1 cellular context compared by ENCODE assay signal in the genomic region with DNA sequence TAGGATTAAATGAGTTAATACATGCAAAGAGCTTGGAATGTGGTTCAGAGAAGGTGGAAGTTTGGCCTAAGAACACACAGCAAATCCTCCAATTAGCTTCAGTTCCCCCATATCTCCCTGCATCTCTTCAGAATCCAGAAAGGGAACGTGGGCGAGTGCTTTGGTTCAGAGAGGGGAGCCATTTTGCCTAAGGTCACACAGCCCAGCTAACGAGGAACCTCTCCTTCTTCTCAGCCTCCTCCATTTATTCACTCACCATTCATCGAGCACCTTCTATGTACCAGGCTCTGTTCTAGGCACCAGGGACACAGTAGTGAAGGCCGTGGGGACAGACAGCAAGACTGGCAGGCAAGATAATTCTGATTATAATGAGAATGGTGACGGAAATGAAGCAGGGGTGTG.
TF ChIP-seq lines count a peak whose summit lies in the region.

No MANE protein-coding gene starts in this region.

TF ChIP-seq in HepG2, 621 proteins besides CTCF, POLR2A, EP300 and RAD21 (continued from another document and continues in another):
- TF ChIP-seq, protein P1, sequence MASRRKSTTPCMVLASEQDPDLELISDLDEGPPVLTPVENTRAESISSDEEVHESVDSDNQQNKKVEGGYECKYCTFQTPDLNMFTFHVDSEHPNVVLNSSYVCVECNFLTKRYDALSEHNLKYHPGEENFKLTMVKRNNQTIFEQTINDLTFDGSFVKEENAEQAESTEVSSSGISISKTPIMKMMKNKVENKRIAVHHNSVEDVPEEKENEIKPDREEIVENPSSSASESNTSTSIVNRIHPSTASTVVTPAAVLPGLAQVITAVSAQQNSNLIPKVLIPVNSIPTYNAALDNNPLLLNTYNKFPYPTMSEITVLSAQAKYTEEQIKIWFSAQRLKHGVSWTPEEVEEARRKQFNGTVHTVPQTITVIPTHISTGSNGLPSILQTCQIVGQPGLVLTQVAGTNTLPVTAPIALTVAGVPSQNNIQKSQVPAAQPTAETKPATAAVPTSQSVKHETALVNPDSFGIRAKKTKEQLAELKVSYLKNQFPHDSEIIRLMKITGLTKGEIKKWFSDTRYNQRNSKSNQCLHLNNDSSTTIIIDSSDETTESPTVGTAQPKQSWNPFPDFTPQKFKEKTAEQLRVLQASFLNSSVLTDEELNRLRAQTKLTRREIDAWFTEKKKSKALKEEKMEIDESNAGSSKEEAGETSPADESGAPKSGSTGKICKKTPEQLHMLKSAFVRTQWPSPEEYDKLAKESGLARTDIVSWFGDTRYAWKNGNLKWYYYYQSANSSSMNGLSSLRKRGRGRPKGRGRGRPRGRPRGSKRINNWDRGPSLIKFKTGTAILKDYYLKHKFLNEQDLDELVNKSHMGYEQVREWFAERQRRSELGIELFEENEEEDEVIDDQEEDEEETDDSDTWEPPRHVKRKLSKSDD (CRISPR knock-in tag; IDR thresholded peaks at IDR 0.05; ENCODE audit: low read depth) = 0 out of 2 replicates have a peak, but pooled peaks have one; percentile 14
- TF ChIP-seq CC2D1A (CRISPR knock-in tag; IDR thresholded peaks at IDR 0.05) = no peak
- TF ChIP-seq SRY (CRISPR knock-in tag; IDR thresholded peaks at IDR 0.05) = 0 out of 2 replicates have a peak, but pooled peaks have one; percentile 65
- 0 out of 2 replicates have a peak, but pooled peaks have one; percentile 36 for TF ChIP-seq ZNF737 (CRISPR knock-in tag; IDR thresholded peaks at IDR 0.05; ENCODE audit: borderline replicate concordance)
- no peak for TF ChIP-seq PTBP1 (IDR thresholded peaks at IDR 0.05; ENCODE audit: low read depth, low read length, poor library complexity, severe bottlenecking)
- TF ChIP-seq ZNF331 (CRISPR knock-in tag; IDR thresholded peaks at IDR 0.05) = 0 out of 2 replicates have a peak, but pooled peaks have one; percentile 19
- no peak for TF ChIP-seq KDM5B (CRISPR knock-in tag; IDR thresholded peaks at IDR 0.05; ENCODE audit: borderline replicate concordance)
- TF ChIP-seq HES4 (CRISPR knock-in tag; IDR thresholded peaks at IDR 0.05; ENCODE audit: borderline replicate concordance) = no peak
- TF ChIP-seq MATR3 (CRISPR knock-in tag; IDR thresholded peaks at IDR 0.05) = no peak
- 0 out of 2 replicates have a peak, but pooled peaks have one; percentile 8 for TF ChIP-seq ZNF605 (CRISPR knock-in tag; IDR thresholded peaks at IDR 0.05)
- TF ChIP-seq SNRNP70 (IDR thresholded peaks at IDR 0.05; ENCODE audit: low read depth, low read length) = no peak
- TF ChIP-seq, protein P2, sequence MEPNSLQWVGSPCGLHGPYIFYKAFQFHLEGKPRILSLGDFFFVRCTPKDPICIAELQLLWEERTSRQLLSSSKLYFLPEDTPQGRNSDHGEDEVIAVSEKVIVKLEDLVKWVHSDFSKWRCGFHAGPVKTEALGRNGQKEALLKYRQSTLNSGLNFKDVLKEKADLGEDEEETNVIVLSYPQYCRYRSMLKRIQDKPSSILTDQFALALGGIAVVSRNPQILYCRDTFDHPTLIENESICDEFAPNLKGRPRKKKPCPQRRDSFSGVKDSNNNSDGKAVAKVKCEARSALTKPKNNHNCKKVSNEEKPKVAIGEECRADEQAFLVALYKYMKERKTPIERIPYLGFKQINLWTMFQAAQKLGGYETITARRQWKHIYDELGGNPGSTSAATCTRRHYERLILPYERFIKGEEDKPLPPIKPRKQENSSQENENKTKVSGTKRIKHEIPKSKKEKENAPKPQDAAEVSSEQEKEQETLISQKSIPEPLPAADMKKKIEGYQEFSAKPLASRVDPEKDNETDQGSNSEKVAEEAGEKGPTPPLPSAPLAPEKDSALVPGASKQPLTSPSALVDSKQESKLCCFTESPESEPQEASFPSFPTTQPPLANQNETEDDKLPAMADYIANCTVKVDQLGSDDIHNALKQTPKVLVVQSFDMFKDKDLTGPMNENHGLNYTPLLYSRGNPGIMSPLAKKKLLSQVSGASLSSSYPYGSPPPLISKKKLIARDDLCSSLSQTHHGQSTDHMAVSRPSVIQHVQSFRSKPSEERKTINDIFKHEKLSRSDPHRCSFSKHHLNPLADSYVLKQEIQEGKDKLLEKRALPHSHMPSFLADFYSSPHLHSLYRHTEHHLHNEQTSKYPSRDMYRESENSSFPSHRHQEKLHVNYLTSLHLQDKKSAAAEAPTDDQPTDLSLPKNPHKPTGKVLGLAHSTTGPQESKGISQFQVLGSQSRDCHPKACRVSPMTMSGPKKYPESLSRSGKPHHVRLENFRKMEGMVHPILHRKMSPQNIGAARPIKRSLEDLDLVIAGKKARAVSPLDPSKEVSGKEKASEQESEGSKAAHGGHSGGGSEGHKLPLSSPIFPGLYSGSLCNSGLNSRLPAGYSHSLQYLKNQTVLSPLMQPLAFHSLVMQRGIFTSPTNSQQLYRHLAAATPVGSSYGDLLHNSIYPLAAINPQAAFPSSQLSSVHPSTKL (CRISPR knock-in tag; IDR thresholded peaks at IDR 0.05) = 0 out of 2 replicates have a peak, but pooled peaks have one; percentile 18
- no peak for TF ChIP-seq TBL1XR1 (IDR thresholded peaks at IDR 0.05; ENCODE audit: borderline replicate concordance, low read length, partially characterized antibody)
- TF ChIP-seq ZNF781 (CRISPR knock-in tag; IDR thresholded peaks at IDR 0.05; ENCODE audit: borderline replicate concordance, not compliant biosample characterization) = no peak
- TF ChIP-seq ZNF446 (CRISPR knock-in tag; IDR thresholded peaks at IDR 0.05) = no peak
- TF ChIP-seq, protein P3, sequence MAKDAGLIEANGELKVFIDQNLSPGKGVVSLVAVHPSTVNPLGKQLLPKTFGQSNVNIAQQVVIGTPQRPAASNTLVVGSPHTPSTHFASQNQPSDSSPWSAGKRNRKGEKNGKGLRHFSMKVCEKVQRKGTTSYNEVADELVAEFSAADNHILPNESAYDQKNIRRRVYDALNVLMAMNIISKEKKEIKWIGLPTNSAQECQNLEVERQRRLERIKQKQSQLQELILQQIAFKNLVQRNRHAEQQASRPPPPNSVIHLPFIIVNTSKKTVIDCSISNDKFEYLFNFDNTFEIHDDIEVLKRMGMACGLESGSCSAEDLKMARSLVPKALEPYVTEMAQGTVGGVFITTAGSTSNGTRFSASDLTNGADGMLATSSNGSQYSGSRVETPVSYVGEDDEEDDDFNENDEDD (CRISPR knock-in tag; IDR thresholded peaks at IDR 0.05; ENCODE audit: borderline replicate concordance) = no peak
- TF ChIP-seq, protein P4, sequence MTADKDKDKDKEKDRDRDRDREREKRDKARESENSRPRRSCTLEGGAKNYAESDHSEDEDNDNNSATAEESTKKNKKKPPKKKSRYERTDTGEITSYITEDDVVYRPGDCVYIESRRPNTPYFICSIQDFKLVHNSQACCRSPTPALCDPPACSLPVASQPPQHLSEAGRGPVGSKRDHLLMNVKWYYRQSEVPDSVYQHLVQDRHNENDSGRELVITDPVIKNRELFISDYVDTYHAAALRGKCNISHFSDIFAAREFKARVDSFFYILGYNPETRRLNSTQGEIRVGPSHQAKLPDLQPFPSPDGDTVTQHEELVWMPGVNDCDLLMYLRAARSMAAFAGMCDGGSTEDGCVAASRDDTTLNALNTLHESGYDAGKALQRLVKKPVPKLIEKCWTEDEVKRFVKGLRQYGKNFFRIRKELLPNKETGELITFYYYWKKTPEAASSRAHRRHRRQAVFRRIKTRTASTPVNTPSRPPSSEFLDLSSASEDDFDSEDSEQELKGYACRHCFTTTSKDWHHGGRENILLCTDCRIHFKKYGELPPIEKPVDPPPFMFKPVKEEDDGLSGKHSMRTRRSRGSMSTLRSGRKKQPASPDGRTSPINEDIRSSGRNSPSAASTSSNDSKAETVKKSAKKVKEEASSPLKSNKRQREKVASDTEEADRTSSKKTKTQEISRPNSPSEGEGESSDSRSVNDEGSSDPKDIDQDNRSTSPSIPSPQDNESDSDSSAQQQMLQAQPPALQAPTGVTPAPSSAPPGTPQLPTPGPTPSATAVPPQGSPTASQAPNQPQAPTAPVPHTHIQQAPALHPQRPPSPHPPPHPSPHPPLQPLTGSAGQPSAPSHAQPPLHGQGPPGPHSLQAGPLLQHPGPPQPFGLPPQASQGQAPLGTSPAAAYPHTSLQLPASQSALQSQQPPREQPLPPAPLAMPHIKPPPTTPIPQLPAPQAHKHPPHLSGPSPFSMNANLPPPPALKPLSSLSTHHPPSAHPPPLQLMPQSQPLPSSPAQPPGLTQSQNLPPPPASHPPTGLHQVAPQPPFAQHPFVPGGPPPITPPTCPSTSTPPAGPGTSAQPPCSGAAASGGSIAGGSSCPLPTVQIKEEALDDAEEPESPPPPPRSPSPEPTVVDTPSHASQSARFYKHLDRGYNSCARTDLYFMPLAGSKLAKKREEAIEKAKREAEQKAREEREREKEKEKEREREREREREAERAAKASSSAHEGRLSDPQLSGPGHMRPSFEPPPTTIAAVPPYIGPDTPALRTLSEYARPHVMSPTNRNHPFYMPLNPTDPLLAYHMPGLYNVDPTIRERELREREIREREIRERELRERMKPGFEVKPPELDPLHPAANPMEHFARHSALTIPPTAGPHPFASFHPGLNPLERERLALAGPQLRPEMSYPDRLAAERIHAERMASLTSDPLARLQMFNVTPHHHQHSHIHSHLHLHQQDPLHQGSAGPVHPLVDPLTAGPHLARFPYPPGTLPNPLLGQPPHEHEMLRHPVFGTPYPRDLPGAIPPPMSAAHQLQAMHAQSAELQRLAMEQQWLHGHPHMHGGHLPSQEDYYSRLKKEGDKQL (CRISPR knock-in tag; IDR thresholded peaks at IDR 0.05; ENCODE audit: low read depth) = no peak
- TF ChIP-seq ZMYM2 (CRISPR knock-in tag; IDR thresholded peaks at IDR 0.05) = 0 out of 2 replicates have a peak, but pooled peaks have one; percentile 51
- TF ChIP-seq TCF7 (IDR thresholded peaks at IDR 0.05; ENCODE audit: low read depth) = no peak
- TF ChIP-seq SOX5 (CRISPR knock-in tag; IDR thresholded peaks at IDR 0.05; ENCODE audit: borderline replicate concordance) = no peak
- no peak for TF ChIP-seq ZNF878 (CRISPR knock-in tag; IDR thresholded peaks at IDR 0.05)
- no peak for TF ChIP-seq FIP1L1 (IDR thresholded peaks at IDR 0.05; ENCODE audit: borderline replicate concordance, insufficient read depth, low read depth, low read length)
- TF ChIP-seq HNRNPK (IDR thresholded peaks at IDR 0.05; ENCODE audit: low read depth, low read length, poor library complexity, severe bottlenecking) = no peak
- TF ChIP-seq, protein P5, sequence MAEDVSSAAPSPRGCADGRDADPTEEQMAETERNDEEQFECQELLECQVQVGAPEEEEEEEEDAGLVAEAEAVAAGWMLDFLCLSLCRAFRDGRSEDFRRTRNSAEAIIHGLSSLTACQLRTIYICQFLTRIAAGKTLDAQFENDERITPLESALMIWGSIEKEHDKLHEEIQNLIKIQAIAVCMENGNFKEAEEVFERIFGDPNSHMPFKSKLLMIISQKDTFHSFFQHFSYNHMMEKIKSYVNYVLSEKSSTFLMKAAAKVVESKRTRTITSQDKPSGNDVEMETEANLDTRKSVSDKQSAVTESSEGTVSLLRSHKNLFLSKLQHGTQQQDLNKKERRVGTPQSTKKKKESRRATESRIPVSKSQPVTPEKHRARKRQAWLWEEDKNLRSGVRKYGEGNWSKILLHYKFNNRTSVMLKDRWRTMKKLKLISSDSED (CRISPR knock-in tag; IDR thresholded peaks at IDR 0.05) = no peak
- TF ChIP-seq CHCHD3 (CRISPR knock-in tag; IDR thresholded peaks at IDR 0.05) = 0 out of 2 replicates have a peak, but pooled peaks have one; percentile 6
- no peak for TF ChIP-seq ARID2 (CRISPR knock-in tag; IDR thresholded peaks at IDR 0.05; ENCODE audit: borderline replicate concordance)
- TF ChIP-seq NFYB (CRISPR knock-in tag; IDR thresholded peaks at IDR 0.05) = no peak
- TF ChIP-seq, protein P6, sequence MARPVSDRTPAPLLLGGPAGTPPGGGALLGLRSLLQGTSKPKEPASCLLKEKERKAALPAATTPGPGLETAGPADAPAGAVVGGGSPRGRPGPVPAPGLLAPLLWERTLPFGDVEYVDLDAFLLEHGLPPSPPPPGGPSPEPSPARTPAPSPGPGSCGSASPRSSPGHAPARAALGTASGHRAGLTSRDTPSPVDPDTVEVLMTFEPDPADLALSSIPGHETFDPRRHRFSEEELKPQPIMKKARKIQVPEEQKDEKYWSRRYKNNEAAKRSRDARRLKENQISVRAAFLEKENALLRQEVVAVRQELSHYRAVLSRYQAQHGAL (CRISPR knock-in tag; IDR thresholded peaks at IDR 0.05; ENCODE audit: not compliant biosample characterization) = no peak
- no peak for TF ChIP-seq HNRNPH1 (optimal IDR thresholded peaks at IDR 0.05; ENCODE audit: low read depth, low read length)
- TF ChIP-seq KDM2A (CRISPR knock-in tag; IDR thresholded peaks at IDR 0.05; ENCODE audit: borderline replicate concordance, low read depth) = no peak
- no peak for TF ChIP-seq BCL6 (CRISPR knock-in tag; IDR thresholded peaks at IDR 0.05)
- TF ChIP-seq, protein P7, sequence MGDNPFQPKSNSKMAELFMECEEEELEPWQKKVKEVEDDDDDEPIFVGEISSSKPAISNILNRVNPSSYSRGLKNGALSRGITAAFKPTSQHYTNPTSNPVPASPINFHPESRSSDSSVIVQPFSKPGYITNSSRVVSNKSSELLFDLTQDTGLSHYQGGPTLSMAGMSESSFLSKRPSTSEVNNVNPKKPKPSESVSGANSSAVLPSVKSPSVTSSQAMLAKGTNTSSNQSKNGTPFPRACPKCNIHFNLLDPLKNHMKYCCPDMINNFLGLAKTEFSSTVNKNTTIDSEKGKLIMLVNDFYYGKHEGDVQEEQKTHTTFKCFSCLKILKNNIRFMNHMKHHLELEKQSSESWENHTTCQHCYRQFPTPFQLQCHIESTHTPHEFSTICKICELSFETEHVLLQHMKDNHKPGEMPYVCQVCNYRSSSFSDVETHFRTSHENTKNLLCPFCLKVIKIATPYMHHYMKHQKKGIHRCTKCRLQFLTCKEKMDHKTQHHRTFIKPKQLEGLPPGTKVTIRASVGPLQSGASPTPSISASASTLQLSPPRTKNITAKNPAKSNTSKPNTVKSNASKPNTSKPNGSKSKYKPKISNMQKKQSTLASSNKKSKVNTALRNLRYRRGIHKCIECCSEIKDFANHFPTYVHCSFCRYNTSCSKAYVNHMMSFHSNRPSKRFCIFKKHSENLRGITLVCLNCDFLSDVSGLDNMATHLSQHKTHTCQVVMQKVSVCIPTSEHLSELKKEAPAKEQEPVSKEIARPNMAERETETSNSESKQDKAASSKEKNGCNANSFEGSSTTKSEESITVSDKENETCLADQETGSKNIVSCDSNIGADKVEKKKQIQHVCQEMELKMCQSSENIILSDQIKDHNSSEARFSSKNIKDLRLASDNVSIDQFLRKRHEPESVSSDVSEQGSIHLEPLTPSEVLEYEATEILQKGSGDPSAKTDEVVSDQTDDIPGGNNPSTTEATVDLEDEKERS (CRISPR knock-in tag; IDR thresholded peaks at IDR 0.05) = peak; percentile 14; the same call in 1 of the 2 replicates
- peak; percentile 93 for TF ChIP-seq KDM1A (CRISPR knock-in tag; IDR thresholded peaks at IDR 0.05)
- no peak for TF ChIP-seq SIX1 (CRISPR knock-in tag; IDR thresholded peaks at IDR 0.05; ENCODE audit: borderline replicate concordance)
- no peak for TF ChIP-seq HOXA3 (CRISPR knock-in tag; IDR thresholded peaks at IDR 0.05)
- TF ChIP-seq MYNN (CRISPR knock-in tag; IDR thresholded peaks at IDR 0.05; ENCODE audit: low read depth) = no peak
- no peak for TF ChIP-seq SMAD3 (CRISPR knock-in tag; IDR thresholded peaks at IDR 0.05)
- TF ChIP-seq ZNF274 (CRISPR knock-in tag; IDR thresholded peaks at IDR 0.05) = 0 out of 2 replicates have a peak, but pooled peaks have one; percentile 1
- TF ChIP-seq GATA4 (IDR thresholded peaks at IDR 0.05; ENCODE audit: borderline replicate concordance, low read depth) = no peak
- peak; percentile 17; the same call in 1 of the 2 replicates for TF ChIP-seq NFYC (CRISPR knock-in tag; IDR thresholded peaks at IDR 0.05)
- TF ChIP-seq ZNF354B (CRISPR knock-in tag; IDR thresholded peaks at IDR 0.05) = no peak
- TF ChIP-seq NFIB (CRISPR knock-in tag; IDR thresholded peaks at IDR 0.05; ENCODE audit: borderline replicate concordance) = 0 out of 2 replicates have a peak, but pooled peaks have one; percentile 72
- TF ChIP-seq, protein P8, sequence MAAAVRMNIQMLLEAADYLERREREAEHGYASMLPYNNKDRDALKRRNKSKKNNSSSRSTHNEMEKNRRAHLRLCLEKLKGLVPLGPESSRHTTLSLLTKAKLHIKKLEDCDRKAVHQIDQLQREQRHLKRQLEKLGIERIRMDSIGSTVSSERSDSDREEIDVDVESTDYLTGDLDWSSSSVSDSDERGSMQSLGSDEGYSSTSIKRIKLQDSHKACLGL (CRISPR knock-in tag; IDR thresholded peaks at IDR 0.05) = 0 out of 2 replicates have a peak, but pooled peaks have one; percentile 8
